9 cellular contexts compared by ENCODE assay signal in genomic region chrX:154380787-154381186, GRCh38. TPM values are rescaled to one million over a fixed set of nuclear protein-coding genes. Genes with fewer than 3 reads are reported as not detected.
DNase-seq lines count a peak whose midpoint lies in the region; ATAC-seq and TF ChIP-seq lines count a peak whose summit lies in the region.
"Had no signal": no experiment of that assay in that cellular context is flagged by ENCODE, and none has a peak within 500 bp of the region (broad histone marks: within the 10 kb centered on the region; RNA-seq: fewer than 3 reads in every experiment).

No MANE protein-coding gene starts in this region.

- H3K4me1 ChIP-seq in left ventricle myocardium inferior = peaks cover 32% of the 10 kb centered on the region
- peaks cover 0 to 30% (median 15%) of the 10 kb centered on the region in 9 donors for H3K4me1 ChIP-seq in heart right ventricle
- H3K4me1 ChIP-seq in mesodermal cell (ENCODE audit: control insufficient read depth, insufficient read depth, low read length, poor library complexity, severe bottlenecking) = peaks cover 3% of the 10 kb centered on the region
- no peaks in the 10 kb centered on the region for H3K4me1 ChIP-seq in upper lobe of right lung

- H3K27ac ChIP-seq in left ventricle myocardium inferior (replicated peaks) (no peak overlapping the region), heart right ventricle (peak overlapping the region in 5 of 10 donors; percentile 91 to 99 (median 98)), mesodermal cell (ENCODE audit: low read depth, low read length, severe bottlenecking) (no peak overlapping the region), upper lobe of right lung (no peak overlapping the region)

- H3K36me3 ChIP-seq in left ventricle myocardium inferior (no peaks in the 10 kb centered on the region), heart right ventricle (peaks cover 0 to 20% (median 0%) of the 10 kb centered on the region in 9 donors), mesodermal cell (ENCODE audit: control insufficient read depth, insufficient read depth, low read length) (peaks cover 12% of the 10 kb centered on the region), upper lobe of right lung (no peaks in the 10 kb centered on the region)

- in situ Hi-C loops in astrocyte of the cerebellum (cut with HindIII; ENCODE audit: low sequenced_read_pairs) = no loop called here

- WGBS in heart right ventricle, 2 donors = 81 to 89% methylated on average over 6 to 14 of the region's 14 CpGs
- 67 to 81% methylated on average over 5 to 11 of the region's 14 CpGs for WGBS in mesodermal cell (ENCODE audit: insufficient coverage in 2 of 2), 2 experiments

- no peak for ATAC-seq in heart right ventricle
- ATAC-seq in upper lobe of right lung = no peak
- no peak for ATAC-seq in GM21381 (IDR thresholded peaks at IDR 0.05; ENCODE audit: unreplicated experiment)
- ATAC-seq in GM18511 (IDR thresholded peaks at IDR 0.05; ENCODE audit: unreplicated experiment) = no peak

- no peak for DNase-seq in left ventricle myocardium inferior
- no peak for DNase-seq in heart right ventricle
- DNase-seq in astrocyte of the cerebellum (ENCODE audit: low read depth) = no peak
- no peak for DNase-seq in upper lobe of right lung
- DNase-seq in amniotic stem cell (lab: John Stamatoyannopoulos, UW) = no peak
- DNase-seq: DMS79 treated with DMSO at 0.1 percent for 48 hours had no signal

- intact Hi-C loops in left ventricle myocardium inferior (cut with micrococcal nuclease) (no loop called here), heart right ventricle (cut with DNase I) (no loop called here), upper lobe of right lung (cut with DNase I) (no loop called here)

- H3K9me3 ChIP-seq in left ventricle myocardium inferior (replicated peaks) (no peaks in the 10 kb centered on the region), heart right ventricle (peaks cover 0 to 6% (median 0%) of the 10 kb centered on the region in 11 donors), mesodermal cell (ENCODE audit: control insufficient read depth, low read length) (no peaks in the 10 kb centered on the region), upper lobe of right lung (no peaks in the 10 kb centered on the region)

- H3K4me3 ChIP-seq in left ventricle myocardium inferior (peak overlapping the region; percentile 85), heart right ventricle (peak overlapping the region in 5 of 10 donors; percentile 80 to 86 (median 82)), astrocyte of the cerebellum (ENCODE audit: low read depth, low read length) (peak overlapping the region; percentile 71), mesodermal cell (ENCODE audit: extremely low read depth, insufficient read depth, low read length, poor library complexity, severe bottlenecking) (peak overlapping the region; percentile 66), upper lobe of right lung (peak overlapping the region; percentile 70)

- no peak for TF ChIP-seq CTCF in left ventricle myocardium inferior (IDR thresholded peaks at IDR 0.05; ENCODE audit: borderline replicate concordance)
- TF ChIP-seq CTCF in heart right ventricle (IDR thresholded peaks at IDR 0.05) = no peak
- no peak for TF ChIP-seq CTCF in astrocyte of the cerebellum (IDR thresholded peaks at IDR 0.05; ENCODE audit: low read depth, low read length, missing control alignments)
- no peak for TF ChIP-seq CTCF in upper lobe of right lung (IDR thresholded peaks at IDR 0.05)

- H3K27me3 ChIP-seq in left ventricle myocardium inferior (ENCODE audit: low read depth) (no peaks in the 10 kb centered on the region), heart right ventricle (no peaks in the 10 kb centered on the region), upper lobe of right lung (no peaks in the 10 kb centered on the region)

RNA-seq across cellular contexts. Expression of gene EMD, which starts 1.7 kb away (rescaled TPM):
- 55.6 TPM for total RNA-seq in left ventricle myocardium inferior
- total RNA-seq in heart right ventricle = 10 to 100 TPM; 47.8 to 74.1 (median 59.6) TPM
- 100 to 1,000 TPM in 1 of 2 donors, 10 to 100 TPM in 1; 54.8 to 170 TPM for polyA plus RNA-seq in heart right ventricle
- 86.7 TPM for polyA plus RNA-seq in mesodermal cell (2013, experiment 1 of 2)
- polyA plus RNA-seq in mesodermal cell (2013, experiment 2 of 2) = 71.3 TPM
- 58.4 TPM for total RNA-seq in upper lobe of right lung

RNA-seq across cellular contexts. Expression of gene FLNA, which starts 6.4 kb away (rescaled TPM):
- total RNA-seq in left ventricle myocardium inferior (225 TPM), heart right ventricle (100 to 1,000 TPM; 139 to 288 (median 181) TPM), upper lobe of right lung (1,252 TPM)
- polyA plus RNA-seq in heart right ventricle = 100 to 1,000 TPM; 368 to 442 TPM
- 684 TPM for polyA plus RNA-seq in mesodermal cell (2013, experiment 1 of 2)
- 564 TPM for polyA plus RNA-seq in mesodermal cell (2013, experiment 2 of 2)

RNA-seq across cellular contexts. Expression of gene RPL10, which starts 17.4 kb away (rescaled TPM):
- total RNA-seq in left ventricle myocardium inferior (1,850 TPM), heart right ventricle (1,000 to 10,000 TPM; 1,543 to 2,503 (median 1,867) TPM), upper lobe of right lung (2,677 TPM)
- 1,000 to 10,000 TPM; 2,102 to 7,085 TPM for polyA plus RNA-seq in heart right ventricle
- polyA plus RNA-seq in mesodermal cell (2013, experiment 1 of 2) = 3,353 TPM
- polyA plus RNA-seq in mesodermal cell (2013, experiment 2 of 2) = 3,098 TPM

RNA-seq across cellular contexts. Expression of gene DNASE1L1, which starts 28.3 kb away (rescaled TPM):
- total RNA-seq in left ventricle myocardium inferior (56.3 TPM), heart right ventricle (10 to 100 TPM; 35.2 to 57.1 (median 46.9) TPM), upper lobe of right lung (37.1 TPM)
- polyA plus RNA-seq in heart right ventricle = 10 to 100 TPM; 27.2 to 55.0 TPM
- polyA plus RNA-seq in mesodermal cell (2013, experiment 1 of 2) = 20.7 TPM
- polyA plus RNA-seq in mesodermal cell (2013, experiment 2 of 2) = 18.9 TPM

RNA-seq across cellular contexts. Expression of gene TAFAZZIN, which starts 30.6 kb away (rescaled TPM):
- total RNA-seq in left ventricle myocardium inferior (39.8 TPM), heart right ventricle (10 to 100 TPM; 28.4 to 42.6 (median 33.7) TPM), upper lobe of right lung (43.9 TPM)
- 100 to 1,000 TPM in 1 of 2 donors, 10 to 100 TPM in 1; 38.2 to 112 TPM for polyA plus RNA-seq in heart right ventricle
- polyA plus RNA-seq in mesodermal cell (2013, experiment 1 of 2) = 38.4 TPM
- polyA plus RNA-seq in mesodermal cell (2013, experiment 2 of 2) = 28.4 TPM
